8 cellular contexts compared by ENCODE assay signal in genomic region chr6:106084973-106085686, GRCh38. TPM values are rescaled to one million over a fixed set of nuclear protein-coding genes. Genes with fewer than 3 reads are reported as not detected.
DNase-seq lines count a peak whose midpoint lies in the region; ATAC-seq and TF ChIP-seq lines count a peak whose summit lies in the region.

No MANE protein-coding gene starts in this region.

- H2BK15ac ChIP-seq in mesendoderm (replicated peaks; ENCODE audit: low read depth) = no peak overlapping the region

- H3K4me2 ChIP-seq in BLaER1 = peak overlapping the region; percentile 88
- H3K4me2 ChIP-seq in mesendoderm (ENCODE audit: low read length) = peak overlapping the region; percentile 28

- DNase-seq in brain microvascular endothelial cell (no peak), mesendoderm (peak; percentile 71), mesenteric fat pad (ENCODE audit: low spot score) (no peak), NCI-H510A treated with DMSO at 0.1 percent for 48 hours (lab: John Stamatoyannopoulos, UW) (no peak)
- DNase-seq in stimulated activated CD4-positive, alpha-beta T cell treated with anti-CD3 and anti-CD28 coated beads, Interleukin-4, amount 100 ng/mL, for 1 hour = no peak

- H3K36me3 ChIP-seq in BLaER1 (no peaks in the 10 kb centered on the region), HUES64 (ENCODE audit: insufficient read depth, low read length) (no peaks in the 10 kb centered on the region), brain microvascular endothelial cell (replicated peaks) (no peaks in the 10 kb centered on the region), mesendoderm (ENCODE audit: control insufficient read depth, insufficient read depth, low read length) (no peaks in the 10 kb centered on the region)

- no peak overlapping the region for H2AK5ac ChIP-seq in mesendoderm (ENCODE audit: low read length)

- peaks cover 61% of the 10 kb centered on the region for H3K4me1 ChIP-seq in BLaER1
- H3K4me1 ChIP-seq in HUES64 (ENCODE audit: insufficient read depth, low read length) = peaks cover 38% of the 10 kb centered on the region
- peaks cover 21% of the 10 kb centered on the region for H3K4me1 ChIP-seq in mesendoderm (ENCODE audit: control insufficient read depth, low read depth, low read length)

- H3K56ac ChIP-seq in mesendoderm (ENCODE audit: low read length) = peak overlapping the region; percentile 90

- WGBS in HUES64 = 26% methylated on average over 6 of the region's 7 CpGs
- WGBS in mesendoderm (ENCODE audit: extremely low coverage, insufficient coverage, low lambda C conversion rate) = no CpG with 5 or more reads among the region's 7 CpGs

- no peaks in the 10 kb centered on the region for H3K79me1 ChIP-seq in mesendoderm (ENCODE audit: low read length)

- H4K20me1 ChIP-seq in BLaER1 = no peaks in the 10 kb centered on the region

- no peak overlapping the region for H2BK120ac ChIP-seq in mesendoderm (ENCODE audit: low read depth, low read length)

- peaks cover 15% of the 10 kb centered on the region for H3K27me3 ChIP-seq in BLaER1
- H3K27me3 ChIP-seq in HUES64 (ENCODE audit: insufficient read depth, low read length) = peaks cover 19% of the 10 kb centered on the region
- H3K27me3 ChIP-seq in brain microvascular endothelial cell (replicated peaks) = no peaks in the 10 kb centered on the region
- H3K27me3 ChIP-seq in mesendoderm (ENCODE audit: insufficient read depth, low read length, poor library complexity) = no peaks in the 10 kb centered on the region

- no peak for TF ChIP-seq CTCF in brain microvascular endothelial cell (IDR thresholded peaks at IDR 0.05; ENCODE audit: low read depth, low read length, missing control alignments)

- peaks cover 14% of the 10 kb centered on the region for H3K79me2 ChIP-seq in mesendoderm (ENCODE audit: control insufficient read depth, insufficient read depth, low read length)

- H3K4me3 ChIP-seq in BLaER1 (peak overlapping the region; percentile 66; the same call in 1 of the 2 replicates), HUES64 (ENCODE audit: low read length) (peak overlapping the region; percentile 57), brain microvascular endothelial cell (ENCODE audit: low read depth, low read length) (peak overlapping the region; percentile 64), mesendoderm (ENCODE audit: low read length) (no peak overlapping the region)

- H4K8ac ChIP-seq in mesendoderm (ENCODE audit: low read depth, low read length) = peak overlapping the region; percentile 41

- no peak overlapping the region for H3K23ac ChIP-seq in mesendoderm (ENCODE audit: low read length)

- H3K27ac ChIP-seq in BLaER1 (0 out of 2 replicates have a peak overlapping the region, but pooled peaks have one; percentile 16), HUES64 (ENCODE audit: low read depth, low read length) (no peak overlapping the region; the same call in 1 of the 2 replicates), brain microvascular endothelial cell (no peak overlapping the region), mesendoderm (ENCODE audit: low read depth, low read length) (peak overlapping the region; percentile 93)

- H3K18ac ChIP-seq in mesendoderm (ENCODE audit: low read length) = peak overlapping the region; percentile 91

- no peak for ATAC-seq in HG02973 (IDR thresholded peaks at IDR 0.05; ENCODE audit: unreplicated experiment)

- no peaks in the 10 kb centered on the region for H3K9me3 ChIP-seq in BLaER1
- no peaks in the 10 kb centered on the region for H3K9me3 ChIP-seq in HUES64 (ENCODE audit: insufficient read depth, low read depth, low read length)

- H2BK5ac ChIP-seq in mesendoderm (ENCODE audit: low read length) = peak overlapping the region; percentile 88

- H3K4ac ChIP-seq in mesendoderm (ENCODE audit: low read depth, low read length) = peak overlapping the region; percentile 44

- no peak overlapping the region for H4K5ac ChIP-seq in mesendoderm (ENCODE audit: low read length)

- in situ Hi-C loops in brain microvascular endothelial cell (cut with HindIII; ENCODE audit: low pct_ligation_motif_present, low sequenced_read_pairs) = no loop called here

- H3K9ac ChIP-seq in BLaER1 (no peak overlapping the region), HUES64 (ENCODE audit: low read depth, low read length) (peak overlapping the region; percentile 23; the same call in 1 of the 2 replicates), mesendoderm (ENCODE audit: low read length) (peak overlapping the region; percentile 89)

RNA-seq across cellular contexts. Expression of gene PRDM1, which starts 1.0 kb away (rescaled TPM):
- 2.7 TPM for polyA plus RNA-seq in HUES64 (2013, experiment 1 of 2)
- 2.2 TPM for polyA plus RNA-seq in HUES64 (2013, experiment 2 of 2)
- polyA plus RNA-seq in mesendoderm (2013, experiment 1 of 2) = 3.7 TPM
- polyA plus RNA-seq in mesendoderm (2013, experiment 2 of 2) = 3.5 TPM
- total RNA-seq in mesenteric fat pad = 10.6 TPM

Comparison
In these comparisons a context has a peak if more than half of its experiments do, and no peak if none do; other contexts are left out.
1. H3K27ac ChIP-seq: peak in BLaER1 (single experiment) and mesendoderm (single experiment); none in HUES64 (single experiment) and brain microvascular endothelial cell (single experiment).